Comparison of ENCODE assay signal across 17 cellular contexts in the genomic region with DNA sequence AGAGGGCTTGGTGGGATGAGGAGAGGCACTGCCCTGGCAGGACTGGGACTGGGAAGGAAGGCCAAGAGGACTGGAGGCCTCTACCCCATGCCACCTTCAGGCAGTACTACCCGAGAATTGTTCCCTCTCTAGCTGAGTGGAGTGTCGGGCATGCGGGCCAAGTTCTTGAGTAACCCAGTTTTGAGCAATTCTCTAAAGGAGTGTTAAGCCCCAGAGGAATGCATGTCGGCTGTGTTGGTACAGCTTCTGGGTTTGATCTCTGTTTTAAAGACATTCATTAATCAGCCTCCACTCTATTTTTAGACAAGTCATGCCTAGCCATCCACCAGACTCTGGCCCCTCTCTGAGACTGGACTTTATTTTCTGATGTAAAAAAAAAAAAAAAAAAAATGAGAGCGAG.
DNase-seq lines count a peak whose midpoint lies in the region; ATAC-seq and TF ChIP-seq lines count a peak whose summit lies in the region.
"Had no signal": no experiment of that assay in that cellular context is flagged by ENCODE, and none has a peak within 500 bp of the region (broad histone marks: within the 10 kb centered on the region; RNA-seq: fewer than 3 reads in every experiment).

No MANE protein-coding gene starts in this region.

- no peaks in the 10 kb centered on the region for H3K36me3 ChIP-seq in mammary epithelial cell (ENCODE audit: insufficient read depth, low read length)
- H3K36me3 ChIP-seq in gastroesophageal sphincter = no peaks in the 10 kb centered on the region
- H3K36me3 ChIP-seq in aorta (ENCODE audit: control insufficient read depth in 1 of 2, insufficient read depth in 2 of 2, low read length in 1 of 2) = no peaks in the 10 kb centered on the region
- no peaks in the 10 kb centered on the region for H3K36me3 ChIP-seq in mucosa of descending colon (ENCODE audit: low read depth)

- H3K9ac ChIP-seq in mammary epithelial cell (ENCODE audit: insufficient read depth, low read length) = no peak overlapping the region

- CTCF ChIA-PET in MCF 10A (lab: Yijun Ruan, JAX) (interaction anchor here (0.6 to 1.5 kb wide), 5 partner anchors 18 to 178 kb away, joined by 3 to 4 read pairs (median 3); no protein-coding TSS in a partner anchor), mammary epithelial cell (lab: Charles Lee; ENCODE audit: low non-redundant PET) (no interaction called here)

- no peaks in the 10 kb centered on the region for H3K9me3 Mint-ChIP-seq in MCF 10A (ENCODE audit: unreplicated experiment)
- H3K9me3 Mint-ChIP-seq: naive thymus-derived CD8-positive, alpha-beta T cell had no signal

- no peaks in the 10 kb centered on the region for H3K79me2 ChIP-seq in mammary epithelial cell (ENCODE audit: insufficient read depth, low read length)

- H2AFZ ChIP-seq in mammary epithelial cell (ENCODE audit: low read depth, low read length) = no peak overlapping the region

- ATAC-seq in gastroesophageal sphincter = peak; percentile 94
- ATAC-seq in aorta (ENCODE audit: low FRiP score) = peak; percentile 81
- no peak for ATAC-seq in mucosa of descending colon
- no peak for ATAC-seq in GM21619 (IDR thresholded peaks at IDR 0.05; ENCODE audit: unreplicated experiment)
- ATAC-seq: activated CD4-positive, alpha-beta T cell treated with anti-CD3 and anti-CD28 coated beads for 36 hours; activated T-cell treated with anti-CD3 and anti-CD28 coated beads, Interleukin-2, amount 50 U/mL, for 72 hours; naive thymus-derived CD8-positive, alpha-beta T cell had no signal

- no peaks in the 10 kb centered on the region for H3K27me3 Mint-ChIP-seq in MCF 10A (ENCODE audit: insufficient read depth, unreplicated experiment)
- H3K27me3 Mint-ChIP-seq: activated CD4-positive, alpha-beta T cell treated with anti-CD3 and anti-CD28 coated beads for 36 hours; brain had no signal

- BruUV-seq in MCF 10A (replicated peaks; lab: Mats Ljungman, UMichigan) (no TSS peak), mammary epithelial cell (replicated peaks; lab: Mats Ljungman, UMichigan) (no TSS peak)

- H3K36me3 Mint-ChIP-seq in MCF 10A (ENCODE audit: insufficient read depth, unreplicated experiment) = no peaks in the 10 kb centered on the region
- H3K36me3 Mint-ChIP-seq: brain; naive thymus-derived CD8-positive, alpha-beta T cell had no signal

- WGBS in mammary epithelial cell (ENCODE audit: low coverage, missing lambda C conversion rate) = 10% methylated on average over 4 of the region's 5 CpGs
- WGBS in gastroesophageal sphincter (ENCODE audit: low coverage in 1 of 2), 2 donors = 18 to 25% methylated on average over 2 of the region's 5 CpGs
- 5 to 7% methylated on average over 5 of the region's 5 CpGs for WGBS in aorta, 2 donors

- no peak for TF ChIP-seq POLR2A in gastroesophageal sphincter (IDR thresholded peaks at IDR 0.05)

- H3K27me3 ChIP-seq in mammary epithelial cell (ENCODE audit: insufficient read depth, low read length) = no peaks in the 10 kb centered on the region
- no peaks in the 10 kb centered on the region for H3K27me3 ChIP-seq in gastroesophageal sphincter
- no peaks in the 10 kb centered on the region for H3K27me3 ChIP-seq in aorta (ENCODE audit: control insufficient read depth in 1 of 2, insufficient read depth in 2 of 2, low read length in 1 of 2)

- H3K4me1 ChIP-seq in mammary epithelial cell (ENCODE audit: insufficient read depth, low read length) = no peaks in the 10 kb centered on the region
- peaks cover 2 to 31% (median 5%) of the 10 kb centered on the region in 3 donors for H3K4me1 ChIP-seq in gastroesophageal sphincter
- peaks cover 0 to 2% of the 10 kb centered on the region in 2 donors for H3K4me1 ChIP-seq in aorta (ENCODE audit: control insufficient read depth in 1 of 2, insufficient read depth in 2 of 2, low read length in 2 of 2)
- H3K4me1 ChIP-seq in mucosa of descending colon (ENCODE audit: low read depth) = no peaks in the 10 kb centered on the region

- H3K4me3 Mint-ChIP-seq in MCF 10A (ENCODE audit: unreplicated experiment) = no peak overlapping the region
- H3K4me3 Mint-ChIP-seq: activated CD4-positive, alpha-beta T cell treated with anti-CD3 and anti-CD28 coated beads for 36 hours; activated T-cell treated with anti-CD3 and anti-CD28 coated beads, Interleukin-2, amount 50 U/mL, for 72 hours; brain; naive thymus-derived CD8-positive, alpha-beta T cell had no signal

- in situ Hi-C loops in mammary epithelial cell (cut with MboI; ENCODE audit: low sequenced_read_pairs in 2 of 2) = no loop called here

- DNase-seq in MCF 10A (ENCODE audit: unreplicated experiment) = peak; percentile 80
- DNase-seq in mammary epithelial cell = no peak
- DNase-seq in occipital lobe (lab: John Stamatoyannopoulos, UW) = peak; percentile 2
- peak; percentile 72 to 84 for DNase-seq in aorta
- no peak for DNase-seq in activated effector memory CD4-positive, alpha-beta T cell treated with Interleukin-2 at 50 U/mL for 16 hours
- no peak for DNase-seq in mucosa of descending colon
- DNase-seq: 8988T; activated CD4-positive, alpha-beta T cell treated with anti-CD3 and anti-CD28 coated beads for 36 hours; activated T-cell treated with anti-CD3 and anti-CD28 coated beads, Interleukin-2, amount 50 U/mL, for 72 hours; Calu3; naive thymus-derived CD8-positive, alpha-beta T cell; NCI-H2171 treated with DMSO at 0.1 percent for 48 hours; small intestine; T-helper 1 cell had no signal

- H4K20me1 ChIP-seq in mammary epithelial cell (ENCODE audit: insufficient read depth, low read length) = no peaks in the 10 kb centered on the region

- H3K9me3 ChIP-seq in mammary epithelial cell (replicated peaks; ENCODE audit: insufficient read depth, low read length) (peaks cover 3% of the 10 kb centered on the region), gastroesophageal sphincter (no peaks in the 10 kb centered on the region), aorta (ENCODE audit: control insufficient read depth, low read length) (no peaks in the 10 kb centered on the region), mucosa of descending colon (no peaks in the 10 kb centered on the region)

- POLR2A ChIA-PET in MCF 10A (lab: Yijun Ruan, JAX) = interaction anchor here (0.7 to 2.7 kb wide), 3 partner anchors 9 to 28 kb away, joined by 3 to 17 read pairs (median 6); no protein-coding TSS in a partner anchor

- H3K27ac ChIP-seq in mammary epithelial cell (ENCODE audit: insufficient read depth, low read depth, low read length) (no peak overlapping the region), gastroesophageal sphincter (peak overlapping the region; percentile 72 to 88 (median 82)), aorta (ENCODE audit: low read depth in 1 of 2, low read length in 2 of 2) (peak overlapping the region; percentile 23 to 99)

- H3K4me3 ChIP-seq in mammary epithelial cell (replicated peaks in 1 of 3; ENCODE audit: insufficient read depth in 1 of 3, low read depth in 2 of 3, low read length in 3 of 3) (no peak overlapping the region), gastroesophageal sphincter (no peak overlapping the region), aorta (ENCODE audit: low read length in 2 of 2) (no peak overlapping the region), mucosa of descending colon (no peak overlapping the region)

- intact Hi-C loops in MCF 10A (cut with micrococcal nuclease) (no loop called here), mammary epithelial cell (cut with micrococcal nuclease) (no loop called here), aorta (cut with DNase I) (loop anchor here in 1 of 2 donors (5.0 kb wide), 1 partner anchor 85 kb away; no protein-coding TSS in a partner anchor), mucosa of descending colon (cut with DNase I, micrococcal nuclease) (no loop called here)

- TF ChIP-seq EP300 in gastroesophageal sphincter (IDR thresholded peaks at IDR 0.05) = no peak

- dilution Hi-C loops in mammary epithelial cell (cut with HindIII; ENCODE audit: low sequenced_read_pairs) = no loop called here

- H3K4me2 ChIP-seq in mammary epithelial cell (ENCODE audit: insufficient read depth, low read depth, low read length) = no peak overlapping the region

- TF ChIP-seq CTCF in MCF 10A (IDR thresholded peaks at IDR 0.05; ENCODE audit: unreplicated experiment) (no peak), mammary epithelial cell (conservative IDR thresholded peaks at IDR 0.05 in 1 of 2, IDR thresholded peaks at IDR 0.05 in 1 of 2; ENCODE audit: extremely low read depth in 1 of 2, insufficient read depth in 1 of 2, low read depth in 1 of 2, low read length in 2 of 2) (no peak), gastroesophageal sphincter (IDR thresholded peaks at IDR 0.05) (no peak), mucosa of descending colon (IDR thresholded peaks at IDR 0.05) (no peak)

- H3K27ac Mint-ChIP-seq in MCF 10A (ENCODE audit: low read depth, unreplicated experiment) = no peak overlapping the region
- H3K27ac Mint-ChIP-seq: activated CD4-positive, alpha-beta T cell treated with anti-CD3 and anti-CD28 coated beads for 36 hours; activated T-cell treated with anti-CD3 and anti-CD28 coated beads, Interleukin-2, amount 50 U/mL, for 72 hours; naive thymus-derived CD8-positive, alpha-beta T cell had no signal

- peaks cover 11% of the 10 kb centered on the region for H3K4me1 Mint-ChIP-seq in MCF 10A (ENCODE audit: insufficient read depth, unreplicated experiment)
- H3K4me1 Mint-ChIP-seq: activated CD4-positive, alpha-beta T cell treated with anti-CD3 and anti-CD28 coated beads for 36 hours; naive thymus-derived CD8-positive, alpha-beta T cell had no signal

Comparison
In these comparisons a context has a peak if more than half of its experiments do, and no peak if none do; other contexts are left out.
1. DNase-seq: peak in MCF 10A (single experiment), occipital lobe (single experiment) and aorta (2 of 2); none in mammary epithelial cell (single experiment), activated effector memory CD4-positive, alpha-beta T cell treated with Interleukin-2 at 50 U/mL for 16 hours (single experiment) and mucosa of descending colon (0 of 3).
2. ATAC-seq: peak in gastroesophageal sphincter (single experiment) and aorta (single experiment); none in mucosa of descending colon (single experiment) and GM21619 (single experiment).